ENCODE assay signal across 1 cellular context in the genomic region with DNA sequence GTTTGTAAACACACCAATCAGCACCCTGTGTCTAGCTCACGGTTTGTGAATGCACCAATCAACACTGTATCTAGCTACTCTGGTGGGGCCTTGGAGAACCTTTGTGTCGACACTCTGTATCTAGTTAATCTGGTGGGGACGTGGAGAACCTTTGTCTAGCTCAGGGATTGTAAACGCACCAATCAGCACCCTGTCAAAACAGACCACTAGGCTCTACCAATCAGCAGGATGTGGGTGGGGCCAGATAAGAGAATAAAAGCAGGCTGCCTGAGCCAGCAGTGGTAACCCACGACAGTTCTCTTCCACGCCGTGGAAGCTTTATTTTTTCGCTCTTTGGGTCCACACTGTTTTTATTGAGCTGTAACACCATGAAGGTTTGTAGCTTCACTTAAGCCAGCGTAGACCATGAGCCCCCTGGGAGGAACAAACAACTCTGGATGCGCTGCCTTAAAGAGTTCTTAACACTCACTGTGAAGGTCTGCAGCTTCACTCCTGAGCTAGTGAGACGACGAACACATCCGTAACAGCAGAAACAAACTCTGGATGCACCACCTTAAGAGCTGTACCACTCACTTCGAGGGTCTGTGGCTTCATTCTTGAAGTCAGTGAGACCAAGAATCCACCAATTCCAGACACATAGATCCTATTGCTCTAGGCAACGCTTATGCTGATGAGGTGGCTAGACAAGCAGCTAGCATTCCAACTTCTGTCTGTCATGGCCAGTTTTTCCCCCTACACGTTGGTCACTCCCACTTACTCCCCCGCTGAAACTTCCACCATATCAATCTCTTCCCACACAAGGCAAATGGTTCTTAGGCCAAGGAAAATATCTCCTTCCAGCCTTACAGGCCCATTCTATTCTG.
A peak's percentile ranks its signal among the peaks of the same experiment; 100 is the strongest.
TF ChIP-seq lines count a peak whose summit lies in the region.
"Not testable (repeated sequence)": the region's sequence is repeated elsewhere in the genome, so short reads cannot be mapped to it uniquely, and the experiment has no call there.

No MANE protein-coding gene starts in this region.

TF ChIP-seq in K562, 482 proteins besides CTCF, POLR2A, EP300 and RAD21 (continues in another document):
- TF ChIP-seq ARID1B (IDR thresholded peaks at IDR 0.05) = peak; percentile 59
- TF ChIP-seq SMAD1 (IDR thresholded peaks at IDR 0.05; ENCODE audit: low read depth, low read length, partially characterized antibody) = peak; percentile 42
- peak; percentile 54 for TF ChIP-seq POLR2B (IDR thresholded peaks at IDR 0.05; ENCODE audit: low read depth, partially characterized antibody)
- 0 out of 2 replicates have a peak, but pooled peaks have one; percentile 47 for TF ChIP-seq RBFOX2 (IDR thresholded peaks at IDR 0.05; ENCODE audit: low read depth, low read length)
- peak; percentile 37 for TF ChIP-seq MBD2 (IDR thresholded peaks at IDR 0.05; ENCODE audit: borderline replicate concordance, low read depth)
- TF ChIP-seq, protein P1, sequence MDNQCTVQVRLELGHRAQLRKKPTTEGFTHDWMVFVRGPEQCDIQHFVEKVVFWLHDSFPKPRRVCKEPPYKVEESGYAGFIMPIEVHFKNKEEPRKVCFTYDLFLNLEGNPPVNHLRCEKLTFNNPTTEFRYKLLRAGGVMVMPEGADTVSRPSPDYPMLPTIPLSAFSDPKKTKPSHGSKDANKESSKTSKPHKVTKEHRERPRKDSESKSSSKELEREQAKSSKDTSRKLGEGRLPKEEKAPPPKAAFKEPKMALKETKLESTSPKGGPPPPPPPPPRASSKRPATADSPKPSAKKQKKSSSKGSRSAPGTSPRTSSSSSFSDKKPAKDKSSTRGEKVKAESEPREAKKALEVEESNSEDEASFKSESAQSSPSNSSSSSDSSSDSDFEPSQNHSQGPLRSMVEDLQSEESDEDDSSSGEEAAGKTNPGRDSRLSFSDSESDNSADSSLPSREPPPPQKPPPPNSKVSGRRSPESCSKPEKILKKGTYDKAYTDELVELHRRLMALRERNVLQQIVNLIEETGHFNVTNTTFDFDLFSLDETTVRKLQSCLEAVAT (IDR thresholded peaks at IDR 0.05) = peak in 1 of 2 experiments; percentile 47; a peak in 1 of 4 replicates
- peak; percentile 54; the same call in 1 of the 2 replicates for TF ChIP-seq MTA1 (IDR thresholded peaks at IDR 0.05; ENCODE audit: borderline replicate concordance)
- 0 out of 2 replicates have a peak, but pooled peaks have one; percentile 13 for TF ChIP-seq JUND (IDR thresholded peaks at IDR 0.05; ENCODE audit: borderline replicate concordance, low read depth, low read length)
- not testable (repeated sequence) for TF ChIP-seq JUND (tag; IDR thresholded peaks at IDR 0.05; ENCODE audit: borderline replicate concordance, low read depth, low read length)
- peak; percentile 38 to 39; a peak in 2 of 4 replicates for TF ChIP-seq TRIM24 (IDR thresholded peaks at IDR 0.05)
- TF ChIP-seq NONO (IDR thresholded peaks at IDR 0.05; ENCODE audit: low read depth in 2 of 2, low read length in 1 of 2) = 0 out of 4 replicates have a peak, but pooled peaks of 1 of the 2 experiments have one; percentile 12
- peak; percentile 46 for TF ChIP-seq RBM25 (IDR thresholded peaks at IDR 0.05; ENCODE audit: low read depth, low read length, severe bottlenecking)
- 0 out of 2 replicates have a peak, but pooled peaks have one; percentile 25 for TF ChIP-seq POLR2AphosphoS5 (IDR thresholded peaks at IDR 0.05; ENCODE audit: control insufficient read depth, insufficient read depth, low read depth, low read length)
- TF ChIP-seq, protein P2, sequence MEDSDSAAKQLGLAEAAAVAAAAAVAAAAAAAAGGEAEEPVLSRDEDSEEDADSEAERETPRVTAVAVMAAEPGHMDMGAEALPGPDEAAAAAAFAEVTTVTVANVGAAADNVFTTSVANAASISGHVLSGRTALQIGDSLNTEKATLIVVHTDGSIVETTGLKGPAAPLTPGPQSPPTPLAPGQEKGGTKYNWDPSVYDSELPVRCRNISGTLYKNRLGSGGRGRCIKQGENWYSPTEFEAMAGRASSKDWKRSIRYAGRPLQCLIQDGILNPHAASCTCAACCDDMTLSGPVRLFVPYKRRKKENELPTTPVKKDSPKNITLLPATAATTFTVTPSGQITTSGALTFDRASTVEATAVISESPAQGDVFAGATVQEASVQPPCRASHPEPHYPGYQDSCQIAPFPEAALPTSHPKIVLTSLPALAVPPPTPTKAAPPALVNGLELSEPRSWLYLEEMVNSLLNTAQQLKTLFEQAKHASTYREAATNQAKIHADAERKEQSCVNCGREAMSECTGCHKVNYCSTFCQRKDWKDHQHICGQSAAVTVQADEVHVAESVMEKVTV (CRISPR knock-in tag; IDR thresholded peaks at IDR 0.05) = 0 out of 2 replicates have a peak, but pooled peaks have one; percentile 3
- TF ChIP-seq SUPT5H (IDR thresholded peaks at IDR 0.05) = peak; percentile 83
- 0 out of 2 replicates have a peak, but pooled peaks have one; percentile 20 for TF ChIP-seq SMAD4 (CRISPR knock-in tag; conservative IDR thresholded peaks at IDR 0.05)
- 0 out of 2 replicates have a peak, but pooled peaks have one; percentile 30 for TF ChIP-seq CC2D1A (IDR thresholded peaks at IDR 0.05)
- TF ChIP-seq, protein P3, sequence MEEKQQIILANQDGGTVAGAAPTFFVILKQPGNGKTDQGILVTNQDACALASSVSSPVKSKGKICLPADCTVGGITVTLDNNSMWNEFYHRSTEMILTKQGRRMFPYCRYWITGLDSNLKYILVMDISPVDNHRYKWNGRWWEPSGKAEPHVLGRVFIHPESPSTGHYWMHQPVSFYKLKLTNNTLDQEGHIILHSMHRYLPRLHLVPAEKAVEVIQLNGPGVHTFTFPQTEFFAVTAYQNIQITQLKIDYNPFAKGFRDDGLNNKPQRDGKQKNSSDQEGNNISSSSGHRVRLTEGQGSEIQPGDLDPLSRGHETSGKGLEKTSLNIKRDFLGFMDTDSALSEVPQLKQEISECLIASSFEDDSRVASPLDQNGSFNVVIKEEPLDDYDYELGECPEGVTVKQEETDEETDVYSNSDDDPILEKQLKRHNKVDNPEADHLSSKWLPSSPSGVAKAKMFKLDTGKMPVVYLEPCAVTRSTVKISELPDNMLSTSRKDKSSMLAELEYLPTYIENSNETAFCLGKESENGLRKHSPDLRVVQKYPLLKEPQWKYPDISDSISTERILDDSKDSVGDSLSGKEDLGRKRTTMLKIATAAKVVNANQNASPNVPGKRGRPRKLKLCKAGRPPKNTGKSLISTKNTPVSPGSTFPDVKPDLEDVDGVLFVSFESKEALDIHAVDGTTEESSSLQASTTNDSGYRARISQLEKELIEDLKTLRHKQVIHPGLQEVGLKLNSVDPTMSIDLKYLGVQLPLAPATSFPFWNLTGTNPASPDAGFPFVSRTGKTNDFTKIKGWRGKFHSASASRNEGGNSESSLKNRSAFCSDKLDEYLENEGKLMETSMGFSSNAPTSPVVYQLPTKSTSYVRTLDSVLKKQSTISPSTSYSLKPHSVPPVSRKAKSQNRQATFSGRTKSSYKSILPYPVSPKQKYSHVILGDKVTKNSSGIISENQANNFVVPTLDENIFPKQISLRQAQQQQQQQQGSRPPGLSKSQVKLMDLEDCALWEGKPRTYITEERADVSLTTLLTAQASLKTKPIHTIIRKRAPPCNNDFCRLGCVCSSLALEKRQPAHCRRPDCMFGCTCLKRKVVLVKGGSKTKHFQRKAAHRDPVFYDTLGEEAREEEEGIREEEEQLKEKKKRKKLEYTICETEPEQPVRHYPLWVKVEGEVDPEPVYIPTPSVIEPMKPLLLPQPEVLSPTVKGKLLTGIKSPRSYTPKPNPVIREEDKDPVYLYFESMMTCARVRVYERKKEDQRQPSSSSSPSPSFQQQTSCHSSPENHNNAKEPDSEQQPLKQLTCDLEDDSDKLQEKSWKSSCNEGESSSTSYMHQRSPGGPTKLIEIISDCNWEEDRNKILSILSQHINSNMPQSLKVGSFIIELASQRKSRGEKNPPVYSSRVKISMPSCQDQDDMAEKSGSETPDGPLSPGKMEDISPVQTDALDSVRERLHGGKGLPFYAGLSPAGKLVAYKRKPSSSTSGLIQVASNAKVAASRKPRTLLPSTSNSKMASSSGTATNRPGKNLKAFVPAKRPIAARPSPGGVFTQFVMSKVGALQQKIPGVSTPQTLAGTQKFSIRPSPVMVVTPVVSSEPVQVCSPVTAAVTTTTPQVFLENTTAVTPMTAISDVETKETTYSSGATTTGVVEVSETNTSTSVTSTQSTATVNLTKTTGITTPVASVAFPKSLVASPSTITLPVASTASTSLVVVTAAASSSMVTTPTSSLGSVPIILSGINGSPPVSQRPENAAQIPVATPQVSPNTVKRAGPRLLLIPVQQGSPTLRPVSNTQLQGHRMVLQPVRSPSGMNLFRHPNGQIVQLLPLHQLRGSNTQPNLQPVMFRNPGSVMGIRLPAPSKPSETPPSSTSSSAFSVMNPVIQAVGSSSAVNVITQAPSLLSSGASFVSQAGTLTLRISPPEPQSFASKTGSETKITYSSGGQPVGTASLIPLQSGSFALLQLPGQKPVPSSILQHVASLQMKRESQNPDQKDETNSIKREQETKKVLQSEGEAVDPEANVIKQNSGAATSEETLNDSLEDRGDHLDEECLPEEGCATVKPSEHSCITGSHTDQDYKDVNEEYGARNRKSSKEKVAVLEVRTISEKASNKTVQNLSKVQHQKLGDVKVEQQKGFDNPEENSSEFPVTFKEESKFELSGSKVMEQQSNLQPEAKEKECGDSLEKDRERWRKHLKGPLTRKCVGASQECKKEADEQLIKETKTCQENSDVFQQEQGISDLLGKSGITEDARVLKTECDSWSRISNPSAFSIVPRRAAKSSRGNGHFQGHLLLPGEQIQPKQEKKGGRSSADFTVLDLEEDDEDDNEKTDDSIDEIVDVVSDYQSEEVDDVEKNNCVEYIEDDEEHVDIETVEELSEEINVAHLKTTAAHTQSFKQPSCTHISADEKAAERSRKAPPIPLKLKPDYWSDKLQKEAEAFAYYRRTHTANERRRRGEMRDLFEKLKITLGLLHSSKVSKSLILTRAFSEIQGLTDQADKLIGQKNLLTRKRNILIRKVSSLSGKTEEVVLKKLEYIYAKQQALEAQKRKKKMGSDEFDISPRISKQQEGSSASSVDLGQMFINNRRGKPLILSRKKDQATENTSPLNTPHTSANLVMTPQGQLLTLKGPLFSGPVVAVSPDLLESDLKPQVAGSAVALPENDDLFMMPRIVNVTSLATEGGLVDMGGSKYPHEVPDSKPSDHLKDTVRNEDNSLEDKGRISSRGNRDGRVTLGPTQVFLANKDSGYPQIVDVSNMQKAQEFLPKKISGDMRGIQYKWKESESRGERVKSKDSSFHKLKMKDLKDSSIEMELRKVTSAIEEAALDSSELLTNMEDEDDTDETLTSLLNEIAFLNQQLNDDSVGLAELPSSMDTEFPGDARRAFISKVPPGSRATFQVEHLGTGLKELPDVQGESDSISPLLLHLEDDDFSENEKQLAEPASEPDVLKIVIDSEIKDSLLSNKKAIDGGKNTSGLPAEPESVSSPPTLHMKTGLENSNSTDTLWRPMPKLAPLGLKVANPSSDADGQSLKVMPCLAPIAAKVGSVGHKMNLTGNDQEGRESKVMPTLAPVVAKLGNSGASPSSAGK (IDR thresholded peaks at IDR 0.05) = peak; percentile 39; the same call in 1 of the 2 replicates
- TF ChIP-seq, protein P4, sequence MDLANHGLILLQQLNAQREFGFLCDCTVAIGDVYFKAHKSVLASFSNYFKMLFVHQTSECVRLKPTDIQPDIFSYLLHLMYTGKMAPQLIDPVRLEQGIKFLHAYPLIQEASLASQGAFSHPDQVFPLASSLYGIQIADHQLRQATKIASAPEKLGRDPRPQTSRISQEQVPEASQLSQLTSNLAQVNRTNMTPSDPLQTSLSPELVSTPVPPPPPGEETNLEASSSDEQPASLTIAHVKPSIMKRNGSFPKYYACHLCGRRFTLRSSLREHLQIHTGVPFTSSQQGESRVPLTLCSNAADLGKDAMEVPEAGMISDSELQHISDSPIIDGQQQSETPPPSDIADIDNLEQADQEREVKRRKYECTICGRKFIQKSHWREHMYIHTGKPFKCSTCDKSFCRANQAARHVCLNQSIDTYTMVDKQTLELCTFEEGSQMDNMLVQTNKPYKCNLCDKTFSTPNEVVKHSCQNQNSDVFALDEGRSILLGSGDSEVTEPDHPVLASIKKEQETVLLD (IDR thresholded peaks at IDR 0.05) = peak; percentile 66; the same call in 1 of the 2 replicates
- 0 out of 2 replicates have a peak, but pooled peaks have one; percentile 23 for TF ChIP-seq SMARCE1 (IDR thresholded peaks at IDR 0.05)
- TF ChIP-seq, protein P5, sequence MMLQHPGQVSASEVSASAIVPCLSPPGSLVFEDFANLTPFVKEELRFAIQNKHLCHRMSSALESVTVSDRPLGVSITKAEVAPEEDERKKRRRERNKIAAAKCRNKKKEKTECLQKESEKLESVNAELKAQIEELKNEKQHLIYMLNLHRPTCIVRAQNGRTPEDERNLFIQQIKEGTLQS (IDR thresholded peaks at IDR 0.05) = 0 out of 2 replicates have a peak, but pooled peaks have one; percentile 33
- TF ChIP-seq, protein P5 (CRISPR knock-in tag; conservative IDR thresholded peaks at IDR 0.05) = not testable (repeated sequence)
- TF ChIP-seq, protein P6, sequence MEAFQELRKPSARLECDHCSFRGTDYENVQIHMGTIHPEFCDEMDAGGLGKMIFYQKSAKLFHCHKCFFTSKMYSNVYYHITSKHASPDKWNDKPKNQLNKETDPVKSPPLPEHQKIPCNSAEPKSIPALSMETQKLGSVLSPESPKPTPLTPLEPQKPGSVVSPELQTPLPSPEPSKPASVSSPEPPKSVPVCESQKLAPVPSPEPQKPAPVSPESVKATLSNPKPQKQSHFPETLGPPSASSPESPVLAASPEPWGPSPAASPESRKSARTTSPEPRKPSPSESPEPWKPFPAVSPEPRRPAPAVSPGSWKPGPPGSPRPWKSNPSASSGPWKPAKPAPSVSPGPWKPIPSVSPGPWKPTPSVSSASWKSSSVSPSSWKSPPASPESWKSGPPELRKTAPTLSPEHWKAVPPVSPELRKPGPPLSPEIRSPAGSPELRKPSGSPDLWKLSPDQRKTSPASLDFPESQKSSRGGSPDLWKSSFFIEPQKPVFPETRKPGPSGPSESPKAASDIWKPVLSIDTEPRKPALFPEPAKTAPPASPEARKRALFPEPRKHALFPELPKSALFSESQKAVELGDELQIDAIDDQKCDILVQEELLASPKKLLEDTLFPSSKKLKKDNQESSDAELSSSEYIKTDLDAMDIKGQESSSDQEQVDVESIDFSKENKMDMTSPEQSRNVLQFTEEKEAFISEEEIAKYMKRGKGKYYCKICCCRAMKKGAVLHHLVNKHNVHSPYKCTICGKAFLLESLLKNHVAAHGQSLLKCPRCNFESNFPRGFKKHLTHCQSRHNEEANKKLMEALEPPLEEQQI (IDR thresholded peaks at IDR 0.05) = 0 out of 2 replicates have a peak, but pooled peaks have one; percentile 27
- TF ChIP-seq ARNT (IDR thresholded peaks at IDR 0.05) = peak in 1 of 2 experiments; percentile 18; a peak in 1 of 4 replicates
- TF ChIP-seq, protein P7, sequence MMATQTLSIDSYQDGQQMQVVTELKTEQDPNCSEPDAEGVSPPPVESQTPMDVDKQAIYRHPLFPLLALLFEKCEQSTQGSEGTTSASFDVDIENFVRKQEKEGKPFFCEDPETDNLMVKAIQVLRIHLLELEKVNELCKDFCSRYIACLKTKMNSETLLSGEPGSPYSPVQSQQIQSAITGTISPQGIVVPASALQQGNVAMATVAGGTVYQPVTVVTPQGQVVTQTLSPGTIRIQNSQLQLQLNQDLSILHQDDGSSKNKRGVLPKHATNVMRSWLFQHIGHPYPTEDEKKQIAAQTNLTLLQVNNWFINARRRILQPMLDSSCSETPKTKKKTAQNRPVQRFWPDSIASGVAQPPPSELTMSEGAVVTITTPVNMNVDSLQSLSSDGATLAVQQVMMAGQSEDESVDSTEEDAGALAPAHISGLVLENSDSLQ (IDR thresholded peaks at IDR 0.05) = peak; percentile 60
